20 cellular contexts compared by ENCODE assay signal in genomic region chr21:33861125-33861524, GRCh38.
"Had no signal": no experiment of that assay in that cellular context is flagged by ENCODE, and none has a peak within 500 bp of the region (broad histone marks: within the 10 kb centered on the region; RNA-seq: fewer than 3 reads in every experiment).

No MANE protein-coding gene starts in this region.

- H3K9me3 ChIP-seq: SJSA1 had no signal

- H3K4me1 ChIP-seq: SJSA1 had no signal

- FAIRE-seq: RCC 7860 had no signal

- H3K4me3 ChIP-seq: SJSA1, SK-N-MC had no signal

- H3K36me3 ChIP-seq: SJSA1 had no signal

- H3K27ac ChIP-seq: SJSA1, SK-N-MC had no signal

- DNase-seq: KBM-7, MV-4-11, NCI-H1048, NCI-H1105, NCI-H1417, NCI-H1436 treated with DMSO at 0.1 percent for 48 hours, NCI-H1694, NCI-H187 treated with DMSO at 0.1 percent for 48 hours, NCI-H2029 treated with DMSO at 0.1 percent for 48 hours, NCI-H2171 treated with DMSO at 0.1 percent for 48 hours, NCI-H345, NCI-H446 treated with DMSO at 0.1 percent for 48 hours, NCI-H510A treated with DMSO at 0.1 percent for 48 hours, NCI-H526, Right ventricle myocardium superior, RPMI8226, SIG-M5 had no signal
